ENCODE assay signal across 16 cellular contexts in genomic region chr22:46916886-46917625, GRCh38.
"Had no signal": no experiment of that assay in that cellular context is flagged by ENCODE, and none has a peak within 500 bp of the region (broad histone marks: within the 10 kb centered on the region; RNA-seq: fewer than 3 reads in every experiment).

No MANE protein-coding gene starts in this region.

- H3K27ac Mint-ChIP-seq: activated naive CD4-positive, alpha-beta T cell treated with anti-CD3 and anti-CD28 coated beads for 36 hours; activated T-helper 1 cell treated with anti-CD3 and anti-CD28 coated beads, Interleukin-12 subunit alpha, Interleukin-12 subunit beta, Interleukin-2, Interleukin-4 antibody, amounts not matched to agents 30 ng/mL and 10 ng/mL and 1 ng/mL, durations not matched to agents 14 hours and 24 hours and 36 hours had no signal

- ATAC-seq: esophagus mucosa, upper lobe of right lung had no signal

- H3K4me1 Mint-ChIP-seq: neural crest cell had no signal

- H3K4me3 Mint-ChIP-seq: activated naive CD4-positive, alpha-beta T cell treated with anti-CD3 and anti-CD28 coated beads for 36 hours; activated T-helper 1 cell treated with anti-CD3 and anti-CD28 coated beads, Interleukin-12 subunit alpha, Interleukin-12 subunit beta, Interleukin-2, Interleukin-4 antibody, amounts not matched to agents 30 ng/mL and 10 ng/mL and 1 ng/mL, durations not matched to agents 14 hours and 24 hours and 36 hours; neural crest cell had no signal

- DNase-seq: activated CD4-positive, alpha-beta T cell treated with anti-CD3 and anti-CD28 coated beads, Interleukin-2, amount 50 U/mL, for 4 hours; activated naive CD4-positive, alpha-beta T cell treated with anti-CD3 and anti-CD28 coated beads for 36 hours; amygdala; brain microvascular endothelial cell; dorsolateral prefrontal cortex; glutamatergic neuron; left ventricle myocardium inferior; mesenchymal stem cell; pancreas; SIG-M5; stimulated activated CD4-positive, alpha-beta T cell treated with anti-CD3 and anti-CD28 coated beads, Interleukin-4, amount 100 ng/mL, for 4 hours; T-helper 2 cell had no signal
